12 cellular contexts compared by ENCODE assay signal in the genomic region with DNA sequence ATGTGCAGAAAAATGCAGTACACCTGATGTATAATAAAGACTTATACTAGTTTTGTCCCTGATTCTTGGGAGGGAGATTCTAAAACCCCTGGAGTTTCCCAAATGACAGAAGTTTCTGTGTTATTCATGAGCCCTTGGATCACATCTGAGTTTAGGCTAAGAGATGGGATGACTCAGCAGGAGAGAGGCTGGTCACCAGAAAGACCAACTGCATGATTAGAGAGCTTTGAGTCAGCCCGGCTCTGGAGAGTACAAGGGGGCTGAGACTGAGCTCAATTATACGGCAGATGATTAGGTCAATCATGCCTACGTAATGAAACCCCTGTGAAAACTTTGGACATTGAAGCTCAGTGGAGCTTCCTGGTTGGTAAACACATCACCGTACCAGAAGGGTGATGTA.
DNase-seq lines count a peak whose midpoint lies in the region; ATAC-seq and TF ChIP-seq lines count a peak whose summit lies in the region.
"Had no signal": no experiment of that assay in that cellular context is flagged by ENCODE, and none has a peak within 500 bp of the region (broad histone marks: within the 10 kb centered on the region; RNA-seq: fewer than 3 reads in every experiment).

No MANE protein-coding gene starts in this region.

- TF ChIP-seq CTCF in fibroblast of the aortic adventitia (IDR thresholded peaks at IDR 0.05; ENCODE audit: insufficient read depth, low read length), result no peak
- TF ChIP-seq CTCF in gastrocnemius medialis (IDR thresholded peaks at IDR 0.05 in 4 of 5, conservative IDR thresholded peaks at IDR 0.05 in 1 of 5), result no peak

- H3K9ac ChIP-seq in GM23248, result 0 out of 2 replicates have a peak overlapping the region, but pooled peaks have one; percentile 22

- ATAC-seq in gastrocnemius medialis, result peak; percentile 23 to 39
- ATAC-seq in GM21526 (IDR thresholded peaks at IDR 0.05; ENCODE audit: low FRiP score, unreplicated experiment), result no peak
- ATAC-seq in GM19452 (IDR thresholded peaks at IDR 0.05; ENCODE audit: unreplicated experiment), result no peak
- ATAC-seq in GM18858 (IDR thresholded peaks at IDR 0.05; ENCODE audit: unreplicated experiment), result no peak
- ATAC-seq: upper lobe of right lung had no signal

- H3K9me3 ChIP-seq in GM23248 (ENCODE audit: low read depth) (no peaks in the 10 kb centered on the region), SJSA1 (replicated peaks) (no peaks in the 10 kb centered on the region), gastrocnemius medialis (no peaks in the 10 kb centered on the region)
- H3K9me3 ChIP-seq: upper lobe of right lung had no signal

- in situ Hi-C loops in GM23248 (cut with MboI), result no loop called here
- in situ Hi-C loops in gastrocnemius medialis (cut with MboI; ENCODE audit: low sequenced_read_pairs in 4 of 4), result no loop called here

- no peak overlapping the region; the same call in 1 of the 2 replicates for H2AFZ ChIP-seq in GM23248

- peak overlapping the region; percentile 38 for H3K4me2 ChIP-seq in GM23248 (ENCODE audit: unreplicated experiment)

- H3K79me2 ChIP-seq in GM23248 (ENCODE audit: insufficient read depth), result no peaks in the 10 kb centered on the region

- no peak for TF ChIP-seq POLR2A in gastrocnemius medialis (IDR thresholded peaks at IDR 0.05)

- WGBS in GM23248 (ENCODE audit: low coverage in 1 of 2, low lambda C conversion rate in 2 of 2, missing lambda C conversion rate in 2 of 2), 2 experiments, result 18 to 22% methylated on average over 4 of the region's 4 CpGs

- H4K20me1 ChIP-seq in GM23248 (ENCODE audit: insufficient read depth), result no peaks in the 10 kb centered on the region

- H3K9me2 ChIP-seq in GM23248 (ENCODE audit: insufficient read depth), result no peaks in the 10 kb centered on the region

- H3K27ac ChIP-seq in GM23248, result peak overlapping the region; percentile 27; the same call in 1 of the 2 replicates
- H3K27ac ChIP-seq in SJSA1, result 0 out of 2 replicates have a peak overlapping the region, but pooled peaks have one; percentile 1
- H3K27ac ChIP-seq in gastrocnemius medialis, result no peak overlapping the region
- H3K27ac ChIP-seq: upper lobe of right lung had no signal

- no peaks in the 10 kb centered on the region for H3K27me3 ChIP-seq in GM23248 (replicated peaks; ENCODE audit: insufficient read depth)
- H3K27me3 ChIP-seq in SJSA1 (replicated peaks), result no peaks in the 10 kb centered on the region
- no peaks in the 10 kb centered on the region for H3K27me3 ChIP-seq in gastrocnemius medialis
- H3K27me3 ChIP-seq: upper lobe of right lung had no signal

- peaks cover 19% of the 10 kb centered on the region for H3K4me1 ChIP-seq in GM23248 (ENCODE audit: insufficient read depth)
- peaks cover 21% of the 10 kb centered on the region for H3K4me1 ChIP-seq in SJSA1 (replicated peaks)
- H3K4me1 ChIP-seq in gastrocnemius medialis, result peaks cover 0 to 11% of the 10 kb centered on the region in 2 donors
- H3K4me1 ChIP-seq: upper lobe of right lung had no signal

- H3K36me3 ChIP-seq in GM23248 (ENCODE audit: low read depth), result no peaks in the 10 kb centered on the region
- 0 out of 2 replicates have a peak, but pooled peaks cover 6% of the 10 kb centered on the region for H3K36me3 ChIP-seq in SJSA1
- H3K36me3 ChIP-seq in gastrocnemius medialis, result no peaks in the 10 kb centered on the region
- H3K36me3 ChIP-seq: upper lobe of right lung had no signal

- peak; percentile 95 for DNase-seq in GM23248
- peak; percentile 66 to 68 for DNase-seq in SJSA1 (ENCODE audit: low read depth in 1 of 2, low spot score in 2 of 2)
- DNase-seq in fibroblast of the aortic adventitia (ENCODE audit: low read depth), result peak; percentile 83
- no peak for DNase-seq in gastrocnemius medialis
- no peak for DNase-seq in NCI-H2227 (lab: John Stamatoyannopoulos, UW; ENCODE audit: unreplicated experiment)
- DNase-seq: activated CD4-positive, alpha-beta memory T cell treated with anti-CD3 and anti-CD28 coated beads, Interleukin-2, amount 10 ng/mL, durations not matched to agents 7 days and 5 days; GOT3; upper lobe of right lung had no signal

- peaks cover 27% of the 10 kb centered on the region for H3F3A ChIP-seq in GM23248 (ENCODE audit: insufficient read depth)

- intact Hi-C loops in gastrocnemius medialis (cut with DNase I; ENCODE audit: low total_unique reads), result no loop called here

- no peak overlapping the region for H3K4me3 ChIP-seq in GM23248
- H3K4me3 ChIP-seq in SJSA1, result no peak overlapping the region
- H3K4me3 ChIP-seq in fibroblast of the aortic adventitia (ENCODE audit: low read depth, low read length), result no peak overlapping the region
- no peak overlapping the region for H3K4me3 ChIP-seq in gastrocnemius medialis
- H3K4me3 ChIP-seq: lung, upper lobe of right lung had no signal

Comparison
In these comparisons a context has a peak if more than half of its experiments do, and no peak if none do; other contexts are left out.
1. DNase-seq: peak in GM23248 (single experiment), SJSA1 (2 of 2) and fibroblast of the aortic adventitia (single experiment); none in gastrocnemius medialis (0 of 2) and NCI-H2227 (single experiment).
2. H3K27ac ChIP-seq: peak in GM23248 (single experiment) and SJSA1 (single experiment); none in gastrocnemius medialis (0 of 4).
3. ATAC-seq: peak in gastrocnemius medialis (2 of 2); none in GM21526 (single experiment), GM19452 (single experiment) and GM18858 (single experiment).